Comparison of ENCODE assay signal across 1 cellular context in the genomic region with DNA sequence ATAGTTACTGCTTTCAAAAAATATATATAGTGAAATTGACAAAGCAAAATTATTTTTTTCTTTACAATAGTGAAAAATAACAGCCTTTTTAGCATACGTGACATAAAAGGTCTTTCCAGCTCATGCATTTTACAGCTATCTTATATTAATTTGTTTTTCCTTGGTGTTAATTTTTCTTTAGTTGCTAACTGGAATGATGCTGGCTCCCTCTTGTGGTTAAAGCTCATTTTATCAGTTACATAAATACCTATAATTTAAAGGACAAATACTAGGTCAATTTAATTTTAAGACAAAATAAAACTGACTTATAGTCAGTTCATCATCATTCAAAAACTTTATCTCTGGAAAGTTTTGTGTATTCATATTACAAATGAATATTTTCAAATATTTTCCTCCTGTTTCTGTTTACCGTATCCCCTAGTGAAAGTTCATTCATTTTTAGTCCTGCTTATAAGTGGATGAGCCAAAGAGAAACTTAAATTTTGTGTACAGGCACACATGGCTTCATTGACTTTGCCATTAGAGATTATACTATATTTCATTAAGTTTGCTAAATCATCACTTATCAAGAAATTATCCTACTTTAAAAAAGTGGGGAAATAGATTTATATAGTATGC.
TF ChIP-seq lines count a peak whose summit lies in the region.

No MANE protein-coding gene starts in this region.

TF ChIP-seq in K562, 482 proteins besides CTCF, POLR2A, EP300 and RAD21 (continued from another document):
- TF ChIP-seq JUND (IDR thresholded peaks at IDR 0.05; ENCODE audit: borderline replicate concordance, low read depth, low read length) (no peak), JUND (tag; IDR thresholded peaks at IDR 0.05; ENCODE audit: borderline replicate concordance, low read depth, low read length) (no peak), ZFP30 (CRISPR knock-in tag; IDR thresholded peaks at IDR 0.05; ENCODE audit: borderline replicate concordance) (no peak), ZNF3 (CRISPR knock-in tag; IDR thresholded peaks at IDR 0.05) (no peak), ZBTB1 (CRISPR knock-in tag; IDR thresholded peaks at IDR 0.05; ENCODE audit: borderline replicate concordance, low read depth) (no peak), MTA1 (IDR thresholded peaks at IDR 0.05; ENCODE audit: borderline replicate concordance) (no peak), CREB1 (IDR thresholded peaks at IDR 0.05) (no peak), CREB1 (CRISPR knock-in tag; IDR thresholded peaks at IDR 0.05) (no peak), NFXL1 (CRISPR knock-in tag; IDR thresholded peaks at IDR 0.05) (no peak), HNRNPK (IDR thresholded peaks at IDR 0.05; ENCODE audit: low read depth, low read length, poor library complexity, severe bottlenecking) (no peak), ZNF589 (CRISPR knock-in tag; IDR thresholded peaks at IDR 0.05; ENCODE audit: low read depth) (no peak), SMC3 (conservative IDR thresholded peaks at IDR 0.05; ENCODE audit: insufficient read depth, low read depth, low read length) (peak; percentile 27; the same call in 1 of the 2 replicates), ELF1 (tag; IDR thresholded peaks at IDR 0.05) (0 out of 2 replicates have a peak, but pooled peaks have one; percentile 11), ZNF212 (CRISPR knock-in tag; IDR thresholded peaks at IDR 0.05) (no peak), RFX7 (CRISPR knock-in tag; IDR thresholded peaks at IDR 0.05) (no peak), ZNF436 (CRISPR knock-in tag; IDR thresholded peaks at IDR 0.05) (no peak), HMG20A (CRISPR knock-in tag; conservative IDR thresholded peaks at IDR 0.05) (no peak), POLR2H (tag; IDR thresholded peaks at IDR 0.05; ENCODE audit: low read depth) (0 out of 2 replicates have a peak, but pooled peaks have one; percentile 34), EGR1 (conservative IDR thresholded peaks at IDR 0.05) (no peak), KLF10 (CRISPR knock-in tag; IDR thresholded peaks at IDR 0.05) (no peak), ZNF785 (CRISPR knock-in tag; IDR thresholded peaks at IDR 0.05) (no peak), RB1 (IDR thresholded peaks at IDR 0.05; ENCODE audit: low read depth) (no peak), MCM2 (IDR thresholded peaks at IDR 0.05; ENCODE audit: low read depth) (no peak), FOSL1 (tag; conservative IDR thresholded peaks at IDR 0.05) (no peak), RBM22 (IDR thresholded peaks at IDR 0.05; ENCODE audit: low read depth, low read length, poor library complexity, severe bottlenecking) (no peak), C11orf30 (IDR thresholded peaks at IDR 0.05; ENCODE audit: low read depth) (no peak)
- TF ChIP-seq, protein P1, sequence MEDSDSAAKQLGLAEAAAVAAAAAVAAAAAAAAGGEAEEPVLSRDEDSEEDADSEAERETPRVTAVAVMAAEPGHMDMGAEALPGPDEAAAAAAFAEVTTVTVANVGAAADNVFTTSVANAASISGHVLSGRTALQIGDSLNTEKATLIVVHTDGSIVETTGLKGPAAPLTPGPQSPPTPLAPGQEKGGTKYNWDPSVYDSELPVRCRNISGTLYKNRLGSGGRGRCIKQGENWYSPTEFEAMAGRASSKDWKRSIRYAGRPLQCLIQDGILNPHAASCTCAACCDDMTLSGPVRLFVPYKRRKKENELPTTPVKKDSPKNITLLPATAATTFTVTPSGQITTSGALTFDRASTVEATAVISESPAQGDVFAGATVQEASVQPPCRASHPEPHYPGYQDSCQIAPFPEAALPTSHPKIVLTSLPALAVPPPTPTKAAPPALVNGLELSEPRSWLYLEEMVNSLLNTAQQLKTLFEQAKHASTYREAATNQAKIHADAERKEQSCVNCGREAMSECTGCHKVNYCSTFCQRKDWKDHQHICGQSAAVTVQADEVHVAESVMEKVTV (CRISPR knock-in tag; IDR thresholded peaks at IDR 0.05), result peak; percentile 35; the same call in 1 of the 2 replicates
- TF ChIP-seq, protein P2, sequence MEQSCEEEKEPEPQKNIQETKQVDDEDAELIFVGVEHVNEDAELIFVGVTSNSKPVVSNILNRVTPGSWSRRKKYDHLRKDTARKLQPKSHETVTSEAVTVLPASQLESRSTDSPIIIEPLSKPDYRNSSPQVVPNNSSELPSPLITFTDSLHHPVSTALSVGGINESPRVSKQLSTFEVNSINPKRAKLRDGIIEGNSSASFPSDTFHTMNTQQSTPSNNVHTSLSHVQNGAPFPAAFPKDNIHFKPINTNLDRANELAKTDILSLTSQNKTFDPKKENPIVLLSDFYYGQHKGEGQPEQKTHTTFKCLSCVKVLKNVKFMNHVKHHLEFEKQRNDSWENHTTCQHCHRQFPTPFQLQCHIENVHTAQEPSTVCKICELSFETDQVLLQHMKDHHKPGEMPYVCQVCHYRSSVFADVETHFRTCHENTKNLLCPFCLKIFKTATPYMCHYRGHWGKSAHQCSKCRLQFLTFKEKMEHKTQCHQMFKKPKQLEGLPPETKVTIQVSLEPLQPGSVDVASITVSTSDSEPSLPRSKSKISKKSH (CRISPR knock-in tag; IDR thresholded peaks at IDR 0.05), result no peak
TF ChIP-seq in K562: peak in this region for 4.
